ENCODE assay signal across 9 cellular contexts in genomic region chr5:24110019-24110615, GRCh38.
DNase-seq lines count a peak whose midpoint lies in the region; ATAC-seq and TF ChIP-seq lines count a peak whose summit lies in the region.
"Had no signal": no experiment of that assay in that cellular context is flagged by ENCODE, and none has a peak within 500 bp of the region (broad histone marks: within the 10 kb centered on the region; RNA-seq: fewer than 3 reads in every experiment).

No MANE protein-coding gene starts in this region.

- no peaks in the 10 kb centered on the region for H4K20me1 ChIP-seq in PC-3 (ENCODE audit: low read length)

- intact Hi-C loops in A673 (cut with micrococcal nuclease; ENCODE audit: unreplicated experiment) (loop anchor here (2.0 kb wide), 2 partner anchors 105 to 289 kb away; no protein-coding TSS in a partner anchor), PC-3 (cut with micrococcal nuclease) (loop anchor here (1.0 kb wide), 2 partner anchors 105 to 289 kb away; no protein-coding TSS in a partner anchor)

- H3K9ac ChIP-seq in PC-3 (ENCODE audit: low read length), result 0 out of 2 replicates have a peak overlapping the region, but pooled peaks have one; percentile 3

- CTCF ChIA-PET in A673 (lab: Charles Lee), result interaction anchor here (0.6 to 0.7 kb wide), 2 partner anchors 289 to 297 kb away, joined by 3 read pairs; no protein-coding TSS in a partner anchor
- CTCF ChIA-PET in PC-3 (lab: Charles Lee), result interaction anchor here (0.6 to 1.2 kb wide), 2 partner anchors 105 to 603 kb away, joined by 3 to 12 read pairs; partner anchors contain the start of gene PRDM9

- DNase-seq in A673 (ENCODE audit: low spot score) (peak; percentile 73), HPDE6-E6E7 (ENCODE audit: extremely low spot score) (peak; percentile 16), PC-3 (peak; percentile 72), foreskin melanocyte (peak; percentile 16), T-helper 2 cell (no peak)
- DNase-seq: NCI-H1436 had no signal

- no peaks in the 10 kb centered on the region for H3F3A ChIP-seq in PC-3 (ENCODE audit: low read length, unreplicated experiment)

- H3K9me2 ChIP-seq in PC-3 (replicated peaks; ENCODE audit: low read length), result no peaks in the 10 kb centered on the region

- TF ChIP-seq CTCF in A673 (conservative IDR thresholded peaks at IDR 0.05; ENCODE audit: low read depth, low read length) (peak; percentile 89), PC-3 (conservative IDR thresholded peaks at IDR 0.05; ENCODE audit: low read depth, low read length) (peak; percentile 94)

- no peak overlapping the region for H3K4me2 ChIP-seq in PC-3 (ENCODE audit: low read length)

- H3K4me3 ChIP-seq in A673 (ENCODE audit: low read depth, low read length, poor library complexity, severe bottlenecking) (no peak overlapping the region), PC-3 (ENCODE audit: low read length) (no peak overlapping the region)

- no peaks in the 10 kb centered on the region for H3K79me2 ChIP-seq in PC-3 (ENCODE audit: low read length)

- BruUV-seq in A673 (replicated peaks; lab: Mats Ljungman, UMichigan) (no TSS peak), PC-3 (replicated peaks; lab: Mats Ljungman, UMichigan) (no TSS peak)

- POLR2A ChIA-PET in A673 (lab: Charles Lee; ENCODE audit: low non-redundant PET) (no interaction called here), PC-3 (lab: Charles Lee; ENCODE audit: unreplicated experiment) (no interaction called here)

- no peak overlapping the region for H3K27ac ChIP-seq in A673 (ENCODE audit: low read depth, low read length, poor library complexity, severe bottlenecking)
- H3K27ac ChIP-seq in PC-3 (ENCODE audit: low read length), result no peak overlapping the region

- H2AFZ ChIP-seq in PC-3 (ENCODE audit: low read length), result no peak overlapping the region

- H3K36me3 ChIP-seq in A673 (ENCODE audit: insufficient read depth, low read length, poor library complexity, severe bottlenecking) (no peaks in the 10 kb centered on the region), PC-3 (ENCODE audit: low read depth, low read length) (no peaks in the 10 kb centered on the region)

- H3K4me1 ChIP-seq in A673 (ENCODE audit: insufficient read depth, low read length, poor library complexity, severe bottlenecking) (no peaks in the 10 kb centered on the region), PC-3 (ENCODE audit: insufficient read depth, low read length) (no peaks in the 10 kb centered on the region)

- H3K27me3 ChIP-seq in A673 (replicated peaks; ENCODE audit: insufficient read depth, low read depth, low read length, poor library complexity) (no peaks in the 10 kb centered on the region), PC-3 (ENCODE audit: low read length) (no peaks in the 10 kb centered on the region)

- H3K9me3 ChIP-seq in A673 (ENCODE audit: low read depth, low read length, poor library complexity, severe bottlenecking) (no peaks in the 10 kb centered on the region), PC-3 (ENCODE audit: low read length) (no peaks in the 10 kb centered on the region)

- peak; percentile 56; the same call in 1 of the 2 replicates for ATAC-seq in PC-3
- ATAC-seq in GM18870 (IDR thresholded peaks at IDR 0.05; ENCODE audit: unreplicated experiment), result no peak
- ATAC-seq in HG03457 (IDR thresholded peaks at IDR 0.05; ENCODE audit: unreplicated experiment), result no peak
- ATAC-seq in GM18858 (IDR thresholded peaks at IDR 0.05; ENCODE audit: unreplicated experiment), result no peak

Comparison
In these comparisons a context has a peak if more than half of its experiments do, and no peak if none do; other contexts are left out.
1. DNase-seq: peak in A673 (single experiment), HPDE6-E6E7 (single experiment), PC-3 (single experiment) and foreskin melanocyte (single experiment); none in T-helper 2 cell (0 of 5).